1 cellular context compared by ENCODE assay signal in genomic region chr2:54479422-54479821, GRCh38.
A peak's percentile ranks its signal among the peaks of the same experiment; 100 is the strongest.
TF ChIP-seq lines count a peak whose summit lies in the region.

No MANE protein-coding gene starts in this region.

TF ChIP-seq in K562, 482 proteins besides CTCF, POLR2A, EP300 and RAD21 (continued from another document):
- TF ChIP-seq CEBPG (CRISPR knock-in tag; IDR thresholded peaks at IDR 0.05) (no peak), CEBPG (tag; conservative IDR thresholded peaks at IDR 0.05 in 1 of 2, IDR thresholded peaks at IDR 0.05 in 1 of 2) (peak; percentile 26 to 93; a peak in 2 of 4 replicates), USF1 (CRISPR knock-in tag; IDR thresholded peaks at IDR 0.05) (no peak), ARID1B (IDR thresholded peaks at IDR 0.05) (peak; percentile 51), TRIM24 (IDR thresholded peaks at IDR 0.05) (0 out of 4 replicates have a peak, but pooled peaks have one; percentile 16 to 37), CBFA2T3 (IDR thresholded peaks at IDR 0.05) (peak; percentile 58), JUND (IDR thresholded peaks at IDR 0.05; ENCODE audit: borderline replicate concordance, low read depth, low read length) (peak; percentile 42; the same call in 1 of the 2 replicates), JUND (tag; IDR thresholded peaks at IDR 0.05; ENCODE audit: borderline replicate concordance, low read depth, low read length) (no peak), BMI1 (IDR thresholded peaks at IDR 0.05; ENCODE audit: low read length) (no peak), SMARCA4 (IDR thresholded peaks at IDR 0.05) (peak; percentile 29; the same call in 1 of the 2 replicates), CEBPB (tag; IDR thresholded peaks at IDR 0.05) (peak; percentile 82), ESRRA (IDR thresholded peaks at IDR 0.05; ENCODE audit: borderline replicate concordance, low read depth) (no peak), TEAD2 (tag; IDR thresholded peaks at IDR 0.05) (no peak)
- TF ChIP-seq, protein P1, sequence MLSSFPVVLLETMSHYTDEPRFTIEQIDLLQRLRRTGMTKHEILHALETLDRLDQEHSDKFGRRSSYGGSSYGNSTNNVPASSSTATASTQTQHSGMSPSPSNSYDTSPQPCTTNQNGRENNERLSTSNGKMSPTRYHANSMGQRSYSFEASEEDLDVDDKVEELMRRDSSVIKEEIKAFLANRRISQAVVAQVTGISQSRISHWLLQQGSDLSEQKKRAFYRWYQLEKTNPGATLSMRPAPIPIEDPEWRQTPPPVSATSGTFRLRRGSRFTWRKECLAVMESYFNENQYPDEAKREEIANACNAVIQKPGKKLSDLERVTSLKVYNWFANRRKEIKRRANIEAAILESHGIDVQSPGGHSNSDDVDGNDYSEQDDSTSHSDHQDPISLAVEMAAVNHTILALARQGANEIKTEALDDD (IDR thresholded peaks at IDR 0.05) = peak; percentile 97
- TF ChIP-seq, protein P2, sequence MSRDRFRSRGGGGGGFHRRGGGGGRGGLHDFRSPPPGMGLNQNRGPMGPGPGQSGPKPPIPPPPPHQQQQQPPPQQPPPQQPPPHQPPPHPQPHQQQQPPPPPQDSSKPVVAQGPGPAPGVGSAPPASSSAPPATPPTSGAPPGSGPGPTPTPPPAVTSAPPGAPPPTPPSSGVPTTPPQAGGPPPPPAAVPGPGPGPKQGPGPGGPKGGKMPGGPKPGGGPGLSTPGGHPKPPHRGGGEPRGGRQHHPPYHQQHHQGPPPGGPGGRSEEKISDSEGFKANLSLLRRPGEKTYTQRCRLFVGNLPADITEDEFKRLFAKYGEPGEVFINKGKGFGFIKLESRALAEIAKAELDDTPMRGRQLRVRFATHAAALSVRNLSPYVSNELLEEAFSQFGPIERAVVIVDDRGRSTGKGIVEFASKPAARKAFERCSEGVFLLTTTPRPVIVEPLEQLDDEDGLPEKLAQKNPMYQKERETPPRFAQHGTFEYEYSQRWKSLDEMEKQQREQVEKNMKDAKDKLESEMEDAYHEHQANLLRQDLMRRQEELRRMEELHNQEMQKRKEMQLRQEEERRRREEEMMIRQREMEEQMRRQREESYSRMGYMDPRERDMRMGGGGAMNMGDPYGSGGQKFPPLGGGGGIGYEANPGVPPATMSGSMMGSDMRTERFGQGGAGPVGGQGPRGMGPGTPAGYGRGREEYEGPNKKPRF (IDR thresholded peaks at IDR 0.05; ENCODE audit: low read depth, low read length) = no peak
- TF ChIP-seq, protein P3, sequence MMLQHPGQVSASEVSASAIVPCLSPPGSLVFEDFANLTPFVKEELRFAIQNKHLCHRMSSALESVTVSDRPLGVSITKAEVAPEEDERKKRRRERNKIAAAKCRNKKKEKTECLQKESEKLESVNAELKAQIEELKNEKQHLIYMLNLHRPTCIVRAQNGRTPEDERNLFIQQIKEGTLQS (IDR thresholded peaks at IDR 0.05) = peak; percentile 53
- TF ChIP-seq, protein P3 (CRISPR knock-in tag; conservative IDR thresholded peaks at IDR 0.05) = no peak
